In genomic region chr10:11986593-11987216, GRCh38 we compare ENCODE assay signal across 8 cellular contexts. TPM values are rescaled to one million over a fixed set of nuclear protein-coding genes. Genes with fewer than 3 reads are reported as not detected.
DNase-seq lines count a peak whose midpoint lies in the region; ATAC-seq and TF ChIP-seq lines count a peak whose summit lies in the region.

No MANE protein-coding gene starts in this region.

- no peaks in the 10 kb centered on the region for H3K4me1 ChIP-seq in GM23248 (ENCODE audit: insufficient read depth)
- H3K4me1 ChIP-seq in colonic mucosa, result no peaks in the 10 kb centered on the region

- intact Hi-C loops in colonic mucosa (cut with DNase I), result no loop called here

- H2AFZ ChIP-seq in GM23248, result no peak overlapping the region

- H3K27me3 ChIP-seq in GM23248 (replicated peaks; ENCODE audit: insufficient read depth) (no peaks in the 10 kb centered on the region), colonic mucosa (no peaks in the 10 kb centered on the region)

- H3K79me2 ChIP-seq in GM23248 (ENCODE audit: insufficient read depth), result peaks cover 6% of the 10 kb centered on the region; the same call in 1 of the 2 replicates

- H3K36me3 ChIP-seq in GM23248 (ENCODE audit: low read depth) (peaks cover 31% of the 10 kb centered on the region), colonic mucosa (no peaks in the 10 kb centered on the region)

- peak; percentile 74 for TF ChIP-seq CTCF in colonic mucosa (IDR thresholded peaks at IDR 0.05)

- H3K9me3 ChIP-seq in GM23248 (ENCODE audit: low read depth) (no peaks in the 10 kb centered on the region), colonic mucosa (no peaks in the 10 kb centered on the region)

- H3K27ac ChIP-seq in GM23248 (no peak overlapping the region), colonic mucosa (no peak overlapping the region)

- ATAC-seq in left lobe of liver, result peak; percentile 95
- ATAC-seq in GM21825 (IDR thresholded peaks at IDR 0.05; ENCODE audit: unreplicated experiment), result no peak

- DNase-seq in AG20443 (ENCODE audit: low spot score) (peak; percentile 82), GM23248 (peak; percentile 88), NCI-H460 (ENCODE audit: extremely low read depth, low read depth) (peak; percentile 73), colonic mucosa (peak; percentile 84), left lobe of liver (ENCODE audit: low spot score) (peak; percentile 88)
- peak; percentile 56 to 69 for DNase-seq in activated CD4-positive, alpha-beta T cell treated with anti-CD3 and anti-CD28 coated beads for 4 hours
- DNase-seq in stimulated activated CD4-positive, alpha-beta T cell treated with anti-CD3 and anti-CD28 coated beads, Interleukin-4, amount 100 ng/mL, for 24 hours, result peak; percentile 71

- H3K9me2 ChIP-seq in GM23248 (ENCODE audit: insufficient read depth), result no peaks in the 10 kb centered on the region

- in situ Hi-C loops in GM23248 (cut with MboI), result loop anchor here (10.0 kb wide), 1 partner anchor 202 kb away; no protein-coding TSS in a partner anchor

- H3F3A ChIP-seq in GM23248 (ENCODE audit: insufficient read depth), result no peaks in the 10 kb centered on the region

- WGBS in GM23248 (ENCODE audit: low coverage in 1 of 2, low lambda C conversion rate in 2 of 2, missing lambda C conversion rate in 2 of 2), 2 experiments, result 55 to 57% methylated on average over 7 of the region's 7 CpGs

- H4K20me1 ChIP-seq in GM23248 (ENCODE audit: insufficient read depth), result no peaks in the 10 kb centered on the region

- H3K4me3 ChIP-seq in GM23248 (no peak overlapping the region), colonic mucosa (no peak overlapping the region)

- H3K4me2 ChIP-seq in GM23248 (ENCODE audit: unreplicated experiment), result no peak overlapping the region

- H3K9ac ChIP-seq in GM23248 (no peak overlapping the region), colonic mucosa (ENCODE audit: low read depth in 2 of 2, low read length in 2 of 2) (no peak overlapping the region)

RNA-seq across cellular contexts. Expression of gene UPF2, which starts 55.9 kb away (rescaled TPM):
- total RNA-seq in GM23248 (2014; rRNA removed; shearing (Covaris generic)), result 10.2 and 14.1 TPM in 2 replicates
- 12.7 and 13.4 TPM in 2 replicates for polyA plus RNA-seq in GM23248 (2016; fragmentation: Nextera tagmentation; extraction: Ambion mirVana)
- 8.8 and 9.7 TPM in 2 replicates for total RNA-seq in NCI-H460 (2014; rRNA removed; shearing (Covaris generic))
- polyA plus RNA-seq in NCI-H460 (2014; cell fraction: nucleus; rRNA removed), result 4.7 and 7.7 TPM in 2 replicates
- total RNA-seq in colonic mucosa, result 10 to 100 TPM; 21.9 to 25.6 TPM
- 9.3 TPM for total RNA-seq in left lobe of liver
